12 cellular contexts compared by ENCODE assay signal in genomic region chr9:94799578-94800264, GRCh38.
DNase-seq lines count a peak whose midpoint lies in the region; ATAC-seq, FAIRE-seq and TF ChIP-seq lines count a peak whose summit lies in the region.
"Had no signal": no experiment of that assay in that cellular context is flagged by ENCODE, and none has a peak within 500 bp of the region (broad histone marks: within the 10 kb centered on the region; RNA-seq: fewer than 3 reads in every experiment).

No MANE protein-coding gene starts in this region.

- no peaks in the 10 kb centered on the region for H3K9me3 Mint-ChIP-seq in nephron

- peak overlapping the region; percentile 47 to 89 (median 50) for H3K27ac Mint-ChIP-seq in nephron
- H3K27ac Mint-ChIP-seq: activated naive CD8-positive, alpha-beta T cell had no signal

- H3K27me3 Mint-ChIP-seq in nephron (ENCODE audit: low read depth): no peaks in the 10 kb centered on the region
- H3K27me3 Mint-ChIP-seq: activated naive CD8-positive, alpha-beta T cell had no signal

- WGBS in A549 (ENCODE audit: missing lambda C conversion rate): 65% methylated on average over 9 of the region's 9 CpGs

- CTCF ChIA-PET in A549 (lab: Yijun Ruan, JAX): interaction anchor here (1.3 to 1.7 kb wide), 2 partner anchors 16 to 103 kb away, joined by 3 to 7 read pairs; no protein-coding TSS in a partner anchor

- H3K4me3 Mint-ChIP-seq in nephron: no peak overlapping the region
- H3K4me3 Mint-ChIP-seq: activated naive CD8-positive, alpha-beta T cell had no signal

- POLR2A ChIA-PET in A549 (lab: Yijun Ruan, JAX): interaction anchor here (0.6 kb wide), 1 partner anchor 114 kb away, joined by 3 read pairs; no protein-coding TSS in a partner anchor

- no peaks in the 10 kb centered on the region for H3K9me3 ChIP-seq in A549

- no peak for TF ChIP-seq EP300 in A549 (IDR thresholded peaks at IDR 0.05)

- FAIRE-seq in A549 (lab: Jason Lieb, UNC) (no peak), RCC 7860 (lab: Jason Lieb, UNC) (peak; percentile 84), frontal cortex (lab: Jason Lieb, UNC) (no peak)
- FAIRE-seq: islet of Langerhans had no signal

- H3K27ac ChIP-seq in A549 (peak overlapping the region; percentile 79 to 92), epithelial cell of prostate (peak overlapping the region; percentile 35)

- DNase-seq in A549 (ENCODE audit: low read depth in 1 of 2, low spot score in 1 of 2) (peak in 1 of 2 experiments; percentile 71), RCC 7860 (ENCODE audit: low spot score) (peak; percentile 85), epithelial cell of prostate (ENCODE audit: low read depth, low spot score) (no peak), frontal cortex (ENCODE audit: low spot score in 2 of 2) (no peak), NCI-H146 (lab: John Stamatoyannopoulos, UW) (no peak)
- DNase-seq in activated CD4-positive, alpha-beta T cell treated with anti-CD3 and anti-CD28 coated beads, Interleukin-2, amount 50 U/mL, for 4 hours: no peak
- DNase-seq: NCI-H2227 treated with DMSO at 0.1 percent for 48 hours; stimulated activated CD4-positive, alpha-beta T cell treated with anti-CD3 and anti-CD28 coated beads, Interleukin-4, amount 100 ng/mL, for 24 hours had no signal

- no peak for TF ChIP-seq POLR2A in A549 (IDR thresholded peaks at IDR 0.05; ENCODE audit: low read length)

- peaks cover 52% of the 10 kb centered on the region for H3K4me1 Mint-ChIP-seq in nephron

- H3K36me3 Mint-ChIP-seq in nephron (ENCODE audit: low read depth): peaks cover 33% of the 10 kb centered on the region

- ATAC-seq in A549 (peak in 1 of 2 experiments; percentile 76; a peak in 3 of 6 replicates), HG03025 (IDR thresholded peaks at IDR 0.05; ENCODE audit: low FRiP score, unreplicated experiment) (no peak)

- H3K4me3 ChIP-seq in A549: no peak overlapping the region

- TF ChIP-seq CTCF in A549 (IDR thresholded peaks at IDR 0.05) (no peak), nephron (IDR thresholded peaks at IDR 0.05; ENCODE audit: unreplicated experiment in 3 of 3) (no peak)

- TF ChIP-seq RAD21 in A549 (conservative IDR thresholded peaks at IDR 0.05 in 1 of 2, IDR thresholded peaks at IDR 0.05 in 1 of 2): no peak

- peak overlapping the region; percentile 53 for H3K4me2 ChIP-seq in A549

- H3K4me1 ChIP-seq in A549: peaks cover 73% of the 10 kb centered on the region

TF ChIP-seq in A549, 52 proteins besides CTCF, POLR2A, EP300 and RAD21:
- TF ChIP-seq FOSL2 (IDR thresholded peaks at IDR 0.05) (no peak), FOSL2 (CRISPR knock-in tag; IDR thresholded peaks at IDR 0.05) (peak; percentile 56), RNF2 (IDR thresholded peaks at IDR 0.05; ENCODE audit: borderline replicate concordance, low read depth) (no peak)
